In the genomic region with DNA sequence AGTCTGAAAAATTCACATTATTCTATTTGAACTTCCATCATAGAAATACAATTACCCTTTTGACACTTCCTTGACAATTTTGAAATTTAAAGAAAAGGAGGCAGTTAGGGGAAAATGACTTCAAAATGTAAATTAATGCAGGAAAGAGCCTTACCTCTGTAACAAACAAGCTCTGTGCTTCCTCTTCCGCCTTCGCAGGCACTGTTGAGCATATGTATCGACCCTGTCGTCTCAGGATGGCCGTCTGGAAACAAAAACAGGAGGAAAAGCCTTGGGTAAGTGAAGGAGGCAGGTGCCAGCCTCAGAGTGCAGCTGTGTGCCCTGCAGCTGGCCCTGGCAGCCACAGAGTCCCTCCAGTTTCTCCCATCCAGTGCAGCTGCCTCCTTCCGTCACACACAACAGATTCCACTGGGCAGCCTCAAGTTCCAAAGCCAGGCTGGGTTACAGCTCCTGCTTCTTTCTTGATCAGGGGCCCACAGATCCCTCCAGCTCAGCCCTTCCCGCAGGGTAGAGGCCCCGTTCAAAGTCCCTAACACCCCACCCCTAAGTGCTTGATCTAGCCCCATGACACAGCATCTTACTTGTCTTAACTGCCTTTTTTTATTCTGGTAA, we compare ENCODE assay signal across 1 cellular context.
TF ChIP-seq lines count a peak whose summit lies in the region.

No MANE protein-coding gene starts in this region.

TF ChIP-seq in GM12891, 5 proteins besides CTCF, POLR2A, EP300 and RAD21 (continued from another document):
- TF ChIP-seq TAF1 (IDR thresholded peaks at IDR 0.05; ENCODE audit: low read depth, low read length): no peak
TF ChIP-seq in GM12891: peak in this region for 0.
